9 cellular contexts compared by ENCODE assay signal in genomic region chr1:236686815-236687160, GRCh38. TPM values are rescaled to one million over a fixed set of nuclear protein-coding genes. Genes with fewer than 3 reads are reported as not detected.
DNase-seq lines count a peak whose midpoint lies in the region; ATAC-seq lines count a peak whose summit lies in the region.
"Had no signal": no experiment of that assay in that cellular context is flagged by ENCODE, and none has a peak within 500 bp of the region (broad histone marks: within the 10 kb centered on the region; RNA-seq: fewer than 3 reads in every experiment).

No MANE protein-coding gene starts in this region.

- peak overlapping the region; percentile 62; the same call in 1 of the 2 replicates for H3K4me3 ChIP-seq in iPS-20b (ENCODE audit: low read length)

- H3K27me3 ChIP-seq in iPS-20b (ENCODE audit: insufficient read depth, low read length) = peaks cover 34% of the 10 kb centered on the region

- peak overlapping the region; percentile 56 for H3K4me3 Mint-ChIP-seq in T-helper 1 cell treated with Interleukin-12 subunit alpha and Interleukin-12 subunit beta and Interleukin-4 antibody, amounts not matched to agents 30 μg/mL and 1 μg/mL, for 36 hours
- peak overlapping the region; percentile 27 for H3K4me3 Mint-ChIP-seq in activated naive CD8-positive, alpha-beta T cell treated with anti-CD3 and anti-CD28 coated beads, Interleukin-2, amount 10 ng/mL, durations not matched to agents 7 days and 5 days
- peak overlapping the region; percentile 64 to 74 for H3K4me3 Mint-ChIP-seq in stimulated activated naive CD8-positive, alpha-beta T cell treated with anti-CD3 and anti-CD28 coated beads, Interleukin-15, amount 100 ng/mL, for 72 hours

- H3K27ac Mint-ChIP-seq in T-helper 1 cell treated with Interleukin-12 subunit alpha and Interleukin-12 subunit beta and Interleukin-4 antibody, amounts not matched to agents 30 μg/mL and 1 μg/mL, for 36 hours = no peak overlapping the region
- no peak overlapping the region for H3K27ac Mint-ChIP-seq in activated naive CD8-positive, alpha-beta T cell treated with anti-CD3 and anti-CD28 coated beads, Interleukin-2, amount 10 ng/mL, durations not matched to agents 7 days and 5 days
- H3K27ac Mint-ChIP-seq in stimulated activated naive CD8-positive, alpha-beta T cell treated with anti-CD3 and anti-CD28 coated beads, Interleukin-15, amount 100 ng/mL, for 72 hours = no peak overlapping the region

- H3K4me1 ChIP-seq in iPS-20b (ENCODE audit: insufficient read depth, low read length) = peaks cover 3% of the 10 kb centered on the region; the same call in 1 of the 2 replicates

- no peaks in the 10 kb centered on the region for H3K9me3 ChIP-seq in iPS-20b (ENCODE audit: insufficient read depth, low read depth, low read length)
- H3K9me3 ChIP-seq: neutrophil had no signal

- ATAC-seq in activated naive CD8-positive, alpha-beta T cell treated with anti-CD3 and anti-CD28 coated beads, Interleukin-2, amount 10 ng/mL, durations not matched to agents 7 days and 5 days (ENCODE audit: low read depth) = peak; percentile 5
- ATAC-seq in stimulated activated naive CD8-positive, alpha-beta T cell treated with anti-CD3 and anti-CD28 coated beads, Interleukin-15, amount 100 ng/mL, for 72 hours = peak; percentile 48
- ATAC-seq in HG03521 (IDR thresholded peaks at IDR 0.05; ENCODE audit: unreplicated experiment) (no peak), HG02981 (IDR thresholded peaks at IDR 0.05; ENCODE audit: unreplicated experiment) (no peak)

- no peaks in the 10 kb centered on the region for H3K9me3 Mint-ChIP-seq in T-helper 1 cell treated with Interleukin-12 subunit alpha and Interleukin-12 subunit beta and Interleukin-4 antibody, amounts not matched to agents 30 μg/mL and 1 μg/mL, for 36 hours
- no peaks in the 10 kb centered on the region for H3K9me3 Mint-ChIP-seq in activated naive CD8-positive, alpha-beta T cell treated with anti-CD3 and anti-CD28 coated beads, Interleukin-2, amount 10 ng/mL, durations not matched to agents 7 days and 5 days
- peaks cover 5 to 7% of the 10 kb centered on the region in 2 donors for H3K9me3 Mint-ChIP-seq in stimulated activated naive CD8-positive, alpha-beta T cell treated with anti-CD3 and anti-CD28 coated beads, Interleukin-15, amount 100 ng/mL, for 72 hours

- H3K27ac ChIP-seq in iPS-20b (ENCODE audit: low read length) = no peak overlapping the region
- H3K27ac ChIP-seq: neutrophil had no signal

- H3K4me1 Mint-ChIP-seq in T-helper 1 cell treated with Interleukin-12 subunit alpha and Interleukin-12 subunit beta and Interleukin-4 antibody, amounts not matched to agents 30 μg/mL and 1 μg/mL, for 36 hours (ENCODE audit: low read depth) = peaks cover 9% of the 10 kb centered on the region
- peaks cover 5% of the 10 kb centered on the region for H3K4me1 Mint-ChIP-seq in activated naive CD8-positive, alpha-beta T cell treated with anti-CD3 and anti-CD28 coated beads, Interleukin-2, amount 10 ng/mL, durations not matched to agents 7 days and 5 days
- H3K4me1 Mint-ChIP-seq in stimulated activated naive CD8-positive, alpha-beta T cell treated with anti-CD3 and anti-CD28 coated beads, Interleukin-15, amount 100 ng/mL, for 72 hours = peaks cover 15% of the 10 kb centered on the region

- POLR2A ChIA-PET in activated naive CD8-positive, alpha-beta T cell treated with anti-CD3 and anti-CD28 coated beads, Interleukin-2, amount 10 ng/mL, durations not matched to agents 7 days and 5 days (lab: Charles Lee) = no interaction called here

- H3K36me3 ChIP-seq in iPS-20b (ENCODE audit: insufficient read depth, low read depth, low read length) = no peaks in the 10 kb centered on the region
- H3K36me3 ChIP-seq: neutrophil had no signal

- peaks cover 39% of the 10 kb centered on the region for H3K27me3 Mint-ChIP-seq in T-helper 1 cell treated with Interleukin-12 subunit alpha and Interleukin-12 subunit beta and Interleukin-4 antibody, amounts not matched to agents 30 μg/mL and 1 μg/mL, for 36 hours (ENCODE audit: low read depth)
- H3K27me3 Mint-ChIP-seq in activated naive CD8-positive, alpha-beta T cell treated with anti-CD3 and anti-CD28 coated beads, Interleukin-2, amount 10 ng/mL, durations not matched to agents 7 days and 5 days = peaks cover 54% of the 10 kb centered on the region
- H3K27me3 Mint-ChIP-seq in stimulated activated naive CD8-positive, alpha-beta T cell treated with anti-CD3 and anti-CD28 coated beads, Interleukin-15, amount 100 ng/mL, for 72 hours = peaks cover 36% of the 10 kb centered on the region

- DNase-seq in T-helper 1 cell (no peak), NCI-H187 treated with DMSO at 0.1 percent for 48 hours (lab: John Stamatoyannopoulos, UW) (no peak)
- DNase-seq in activated naive CD8-positive, alpha-beta T cell treated with anti-CD3 and anti-CD28 coated beads, Interleukin-2, amount 10 ng/mL, durations not matched to agents 7 days and 5 days = no peak
- DNase-seq in stimulated activated naive CD8-positive, alpha-beta T cell treated with anti-CD3 and anti-CD28 coated beads, Interleukin-15, amount 100 ng/mL, for 72 hours = no peak

- no peak overlapping the region for H3K9ac ChIP-seq in iPS-20b (ENCODE audit: low read depth, low read length)

- peaks cover 1% of the 10 kb centered on the region for H3K36me3 Mint-ChIP-seq in T-helper 1 cell treated with Interleukin-12 subunit alpha and Interleukin-12 subunit beta and Interleukin-4 antibody, amounts not matched to agents 30 μg/mL and 1 μg/mL, for 36 hours (ENCODE audit: low read depth)
- H3K36me3 Mint-ChIP-seq in activated naive CD8-positive, alpha-beta T cell treated with anti-CD3 and anti-CD28 coated beads, Interleukin-2, amount 10 ng/mL, durations not matched to agents 7 days and 5 days = no peaks in the 10 kb centered on the region

RNA-seq across cellular contexts. Expression of gene ACTN2, which starts 0.5 kb away (rescaled TPM):
- not detected for total RNA-seq in activated naive CD8-positive, alpha-beta T cell treated with anti-CD3 and anti-CD28 coated beads, Interleukin-2, amount 10 ng/mL, durations not matched to agents 7 days and 5 days

Comparison
In these comparisons a context has a peak if more than half of its experiments do, and no peak if none do; other contexts are left out.
1. ATAC-seq: peak in activated naive CD8-positive, alpha-beta T cell treated with anti-CD3 and anti-CD28 coated beads, Interleukin-2, amount 10 ng/mL, durations not matched to agents 7 days and 5 days (single experiment) and stimulated activated naive CD8-positive, alpha-beta T cell treated with anti-CD3 and anti-CD28 coated beads, Interleukin-15, amount 100 ng/mL, for 72 hours (single experiment); none in HG03521 (single experiment) and HG02981 (single experiment).
2. Peak in every context shown above with its lines, with median percentiles within 50 percentile points of each other: H3K4me3 Mint-ChIP-seq.